Comparison of ENCODE assay signal across 23 cellular contexts in genomic region chr5:96649938-96650540, GRCh38. TPM values are rescaled to one million over a fixed set of nuclear protein-coding genes. Genes with fewer than 3 reads are reported as not detected.
DNase-seq lines count a peak whose midpoint lies in the region; ATAC-seq and TF ChIP-seq lines count a peak whose summit lies in the region.
"Had no signal": no experiment of that assay in that cellular context is flagged by ENCODE, and none has a peak within 500 bp of the region (broad histone marks: within the 10 kb centered on the region; RNA-seq: fewer than 3 reads in every experiment).

No MANE protein-coding gene starts in this region.

- H3K27ac ChIP-seq in dorsolateral prefrontal cortex = peak overlapping the region in 30 of 59 donors; percentile 2 to 67 (median 36)
- no peak overlapping the region for H3K27ac ChIP-seq in naive thymus-derived CD4-positive, alpha-beta T cell (ENCODE audit: low read depth, low read length)
- no peak overlapping the region for H3K27ac ChIP-seq in sigmoid colon
- H3K27ac ChIP-seq in CD4-positive, alpha-beta T cell (ENCODE audit: low read depth, low read length) = no peak overlapping the region
- H3K27ac ChIP-seq: HL-60, neutrophil, right atrium auricular region, upper lobe of right lung had no signal

- ATAC-seq in naive thymus-derived CD4-positive, alpha-beta T cell = peak; percentile 44
- ATAC-seq in CD4-positive, alpha-beta T cell (ENCODE audit: poor library complexity) = no peak
- ATAC-seq: Panc1, upper lobe of right lung had no signal

- H3K27me3 Mint-ChIP-seq in CD14-positive monocyte (ENCODE audit: low read depth in 3 of 3) (peaks cover 0 to 4% (median 0%) of the 10 kb centered on the region in 3 donors), nephron progenitor cell (ENCODE audit: low read depth, poor library complexity) (peaks cover 8% of the 10 kb centered on the region)
- H3K27me3 Mint-ChIP-seq in naive thymus-derived CD4-positive, alpha-beta T cell = peaks cover 6 to 59% (median 17%) of the 10 kb centered on the region in 5 donors
- H3K27me3 Mint-ChIP-seq in CD4-positive, alpha-beta T cell = peaks cover 22% of the 10 kb centered on the region

- peak overlapping the region; percentile 83 to 97 (median 90) for H3K27ac Mint-ChIP-seq in CD14-positive monocyte
- no peak overlapping the region for H3K27ac Mint-ChIP-seq in naive thymus-derived CD4-positive, alpha-beta T cell
- no peak overlapping the region for H3K27ac Mint-ChIP-seq in nephron progenitor cell
- no peak overlapping the region for H3K27ac Mint-ChIP-seq in CD4-positive, alpha-beta T cell
- H3K27ac Mint-ChIP-seq: activated CD4-positive, alpha-beta T cell treated with anti-CD3 and anti-CD28 coated beads, Interleukin-2, amount 10 ng/mL, durations not matched to agents 24 days and 14 days had no signal

- H3K4me3 Mint-ChIP-seq in CD14-positive monocyte (no peak overlapping the region), nephron progenitor cell (no peak overlapping the region)
- no peak overlapping the region for H3K4me3 Mint-ChIP-seq in naive thymus-derived CD4-positive, alpha-beta T cell
- H3K4me3 Mint-ChIP-seq in CD4-positive, alpha-beta T cell = no peak overlapping the region
- H3K4me3 Mint-ChIP-seq: activated CD4-positive, alpha-beta T cell treated with anti-CD3 and anti-CD28 coated beads, Interleukin-2, amount 10 ng/mL, durations not matched to agents 24 days and 14 days had no signal

- no peaks in the 10 kb centered on the region for H3K27me3 ChIP-seq in dorsolateral prefrontal cortex
- H3K27me3 ChIP-seq in naive thymus-derived CD4-positive, alpha-beta T cell (ENCODE audit: control insufficient read depth in 2 of 2, insufficient read depth in 2 of 2, low read length in 2 of 2) = no peaks in the 10 kb centered on the region
- H3K27me3 ChIP-seq in sigmoid colon = no peaks in the 10 kb centered on the region
- H3K27me3 ChIP-seq in CD4-positive, alpha-beta T cell (ENCODE audit: control insufficient read depth, insufficient read depth, low read length) = no peaks in the 10 kb centered on the region
- H3K27me3 ChIP-seq: right atrium auricular region, upper lobe of right lung had no signal

- H3K36me3 ChIP-seq in naive thymus-derived CD4-positive, alpha-beta T cell (ENCODE audit: control insufficient read depth in 2 of 3, insufficient read depth in 3 of 3, low read length in 3 of 3) = no peaks in the 10 kb centered on the region
- H3K36me3 ChIP-seq in sigmoid colon = no peaks in the 10 kb centered on the region
- H3K36me3 ChIP-seq: neutrophil, right atrium auricular region, upper lobe of right lung had no signal

- no peaks in the 10 kb centered on the region for H3K36me3 Mint-ChIP-seq in CD14-positive monocyte
- H3K36me3 Mint-ChIP-seq in naive thymus-derived CD4-positive, alpha-beta T cell = peaks cover 0 to 3% (median 0%) of the 10 kb centered on the region in 5 donors
- no peaks in the 10 kb centered on the region for H3K36me3 Mint-ChIP-seq in nephron progenitor cell (ENCODE audit: low read depth)
- H3K36me3 Mint-ChIP-seq in CD4-positive, alpha-beta T cell (ENCODE audit: low read depth) = no peaks in the 10 kb centered on the region

- POLR2A ChIA-PET in naive thymus-derived CD4-positive, alpha-beta T cell (lab: Charles Lee) = no interaction called here
- POLR2A ChIA-PET in CD4-positive, alpha-beta T cell (lab: Charles Lee) = no interaction called here

- CTCF ChIA-PET in naive thymus-derived CD4-positive, alpha-beta T cell (lab: Charles Lee) = interaction anchor here (0.7 kb wide), 1 partner anchor 13 kb away, joined by 5 read pairs; no protein-coding TSS in a partner anchor
- CTCF ChIA-PET in CD4-positive, alpha-beta T cell (lab: Charles Lee) = no interaction called here

- H3K9me3 Mint-ChIP-seq in CD14-positive monocyte (peaks cover 0 to 3% (median 0%) of the 10 kb centered on the region in 7 donors), nephron progenitor cell (no peaks in the 10 kb centered on the region)
- H3K9me3 Mint-ChIP-seq in naive thymus-derived CD4-positive, alpha-beta T cell = no peaks in the 10 kb centered on the region
- H3K9me3 Mint-ChIP-seq in CD4-positive, alpha-beta T cell = no peaks in the 10 kb centered on the region
- H3K9me3 Mint-ChIP-seq: activated CD4-positive, alpha-beta T cell treated with anti-CD3 and anti-CD28 coated beads, Interleukin-2, amount 10 ng/mL, durations not matched to agents 24 days and 14 days had no signal

- TF ChIP-seq CTCF in CD14-positive monocyte (IDR thresholded peaks at IDR 0.05) (no peak), dorsolateral prefrontal cortex (IDR thresholded peaks at IDR 0.05 in 54 of 56, conservative IDR thresholded peaks at IDR 0.05 in 2 of 56; ENCODE audit: low read depth in 1 of 56, partially characterized antibody in 56 of 56) (no peak), nephron progenitor cell (IDR thresholded peaks at IDR 0.05) (no peak), sigmoid colon (IDR thresholded peaks at IDR 0.05) (no peak)
- TF ChIP-seq CTCF in CD4-positive, alpha-beta T cell (IDR thresholded peaks at IDR 0.05) = no peak

- TF ChIP-seq POLR2A in sigmoid colon (IDR thresholded peaks at IDR 0.05) = no peak

- H3K4me3 ChIP-seq in dorsolateral prefrontal cortex (no peak overlapping the region), sigmoid colon (no peak overlapping the region)
- H3K4me3 ChIP-seq in naive thymus-derived CD4-positive, alpha-beta T cell (ENCODE audit: low read length) = no peak overlapping the region
- H3K4me3 ChIP-seq: right atrium auricular region, upper lobe of right lung had no signal

- intact Hi-C loops in CD14-positive monocyte (cut with micrococcal nuclease) = no loop called here
- intact Hi-C loops in dorsolateral prefrontal cortex (cut with DNase I) = no loop called here
- intact Hi-C loops in naive thymus-derived CD4-positive, alpha-beta T cell (cut with micrococcal nuclease) = loop anchor here in 1 of 2 donors (5.0 kb wide), 1 partner anchor 37 kb away; no protein-coding TSS in a partner anchor
- intact Hi-C loops in sigmoid colon (cut with DNase I) = no loop called here
- intact Hi-C loops in CD4-positive, alpha-beta T cell (cut with DNase I, micrococcal nuclease) = loop anchor here in 1 of 2 experiments (5.0 kb wide), 1 partner anchor 42 kb away; no protein-coding TSS in a partner anchor

- DNase-seq in CD14-positive monocyte (ENCODE audit: low spot score) (no peak), M059J (ENCODE audit: low read depth) (peak; percentile 49), dorsolateral prefrontal cortex (no peak), nephron progenitor cell (no peak), sigmoid colon (no peak), NCI-H1436 (lab: John Stamatoyannopoulos, UW) (no peak)
- DNase-seq in naive thymus-derived CD4-positive, alpha-beta T cell = no peak
- no peak for DNase-seq in CD4-positive, alpha-beta T cell
- DNase-seq: activated CD4-positive, alpha-beta T cell treated with anti-CD3 and anti-CD28 coated beads, Interleukin-2, amount 10 ng/mL, durations not matched to agents 24 days and 14 days; activated gamma-delta T cell treated with Interleukin-2 at 50 U/mL for 16 hours; amniotic stem cell; caudate nucleus; effector CD8-positive, alpha-beta T cell; H7; NCI-H1048; NCI-H526; stimulated activated CD4-positive, alpha-beta T cell treated with anti-CD3 and anti-CD28 coated beads, Interleukin-15, amount 100 ng/mL, for 24 hours; stimulated activated naive CD4-positive, alpha-beta T cell; upper lobe of right lung had no signal

- no peak for TF ChIP-seq EP300 in sigmoid colon (IDR thresholded peaks at IDR 0.05)

- peaks cover 69% of the 10 kb centered on the region for H3K4me1 Mint-ChIP-seq in CD14-positive monocyte
- peaks cover 0 to 10% (median 0%) of the 10 kb centered on the region in 7 donors for H3K4me1 Mint-ChIP-seq in naive thymus-derived CD4-positive, alpha-beta T cell
- peaks cover 24% of the 10 kb centered on the region for H3K4me1 Mint-ChIP-seq in nephron progenitor cell
- H3K4me1 Mint-ChIP-seq in CD4-positive, alpha-beta T cell (ENCODE audit: low read depth) = no peaks in the 10 kb centered on the region

- 29 to 68% methylated on average over 3 of the region's 3 CpGs for WGBS in sigmoid colon, 2 donors

- no peaks in the 10 kb centered on the region for H3K9me3 ChIP-seq in naive thymus-derived CD4-positive, alpha-beta T cell (ENCODE audit: control insufficient read depth in 2 of 3, low read length in 3 of 3)
- H3K9me3 ChIP-seq in sigmoid colon = no peaks in the 10 kb centered on the region
- H3K9me3 ChIP-seq in CD4-positive, alpha-beta T cell (ENCODE audit: control insufficient read depth, low read length) = no peaks in the 10 kb centered on the region
- H3K9me3 ChIP-seq: neutrophil, right atrium auricular region, upper lobe of right lung had no signal

- no peaks in the 10 kb centered on the region for H3K4me1 ChIP-seq in naive thymus-derived CD4-positive, alpha-beta T cell (ENCODE audit: control insufficient read depth in 2 of 2, insufficient read depth in 2 of 2, low read length in 2 of 2)
- no peaks in the 10 kb centered on the region for H3K4me1 ChIP-seq in sigmoid colon
- H3K4me1 ChIP-seq: right atrium auricular region had no signal

RNA-seq across cellular contexts. Expression of gene CAST, which starts 12.1 kb away (rescaled TPM):
- polyA plus RNA-seq in CD14-positive monocyte (10 to 100 TPM; 49.6 to 76.8 TPM), sigmoid colon (100 to 1,000 TPM; 138 to 151 (median 147) TPM)
- total RNA-seq in M059J (2014; rRNA removed; shearing (Covaris generic)) = 88.2 and 149 TPM in 2 replicates
- total RNA-seq in dorsolateral prefrontal cortex (100 to 1,000 TPM in 89 of 120 experiments, 10 to 100 TPM in 31; 82.9 to 179 (median 108) TPM), sigmoid colon (100 to 1,000 TPM; 225 to 348 (median 247) TPM)
- 100 to 1,000 TPM; 112 to 298 (median 185) TPM for total RNA-seq in naive thymus-derived CD4-positive, alpha-beta T cell
- polyA plus RNA-seq in naive thymus-derived CD4-positive, alpha-beta T cell = 10 to 100 TPM; 31.1 to 43.8 TPM
- 100 to 1,000 TPM; 197 to 200 TPM for total RNA-seq in CD4-positive, alpha-beta T cell

Comparison
In these comparisons a context has a peak if more than half of its experiments do, and no peak if none do; other contexts are left out.
1. H3K27ac Mint-ChIP-seq: peak in CD14-positive monocyte (7 of 7); none in naive thymus-derived CD4-positive, alpha-beta T cell (0 of 9), nephron progenitor cell (single experiment) and CD4-positive, alpha-beta T cell (single experiment).
2. H3K27ac ChIP-seq: peak in dorsolateral prefrontal cortex (30 of 59); none in naive thymus-derived CD4-positive, alpha-beta T cell (single experiment), sigmoid colon (0 of 4) and CD4-positive, alpha-beta T cell (single experiment).